18 cellular contexts compared by ENCODE assay signal in genomic region chr10:124605001-124605370, GRCh38.
DNase-seq lines count a peak whose midpoint lies in the region; TF ChIP-seq lines count a peak whose summit lies in the region.
"Had no signal": no experiment of that assay in that cellular context is flagged by ENCODE, and none has a peak within 500 bp of the region (broad histone marks: within the 10 kb centered on the region; RNA-seq: fewer than 3 reads in every experiment).

No MANE protein-coding gene starts in this region.

- H3K9me2 ChIP-seq in SU-DHL-6 (replicated peaks; ENCODE audit: insufficient read depth, low read length), result no peaks in the 10 kb centered on the region

- no peaks in the 10 kb centered on the region for H3K79me2 ChIP-seq in SU-DHL-6 (ENCODE audit: insufficient read depth, low read length)

- DNase-seq in Ammon's horn (ENCODE audit: low spot score) (peak; percentile 93), head of caudate nucleus (peak; percentile 70 to 95 (median 88)), posterior cingulate gyrus (peak; percentile 70 to 97 (median 80)), GM10266 (ENCODE audit: extremely low spot score) (no peak), DMS53 treated with DMSO at 0.1 percent for 48 hours (lab: John Stamatoyannopoulos, UW; ENCODE audit: unreplicated experiment) (no peak), SW480 (ENCODE audit: low spot score) (no peak), DMS153 (lab: John Stamatoyannopoulos, UW) (no peak)
- DNase-seq: ACHN; activated naive CD8-positive, alpha-beta T cell treated with anti-CD3 and anti-CD28 coated beads, Interleukin-2, amount 10 ng/mL, durations not matched to agents 7 days and 5 days; central memory CD4-positive, alpha-beta T cell; mammary epithelial cell; NCI-H774; Peyer's patch; SW 1271; WERI-Rb-1 had no signal

- H3K9ac ChIP-seq in SU-DHL-6 (ENCODE audit: low read length), result peak overlapping the region; percentile 85

- no peaks in the 10 kb centered on the region for H3K36me3 ChIP-seq in SU-DHL-6 (ENCODE audit: low read length)
- H3K36me3 ChIP-seq: Peyer's patch, WERI-Rb-1 had no signal

- peak overlapping the region; percentile 65 for H3K4me2 ChIP-seq in SU-DHL-6 (ENCODE audit: low read depth, low read length, poor library complexity, severe bottlenecking)

- H2AFZ ChIP-seq in SU-DHL-6 (ENCODE audit: low read depth, low read length, severe bottlenecking), result no peak overlapping the region

- H4K20me1 ChIP-seq in SU-DHL-6 (ENCODE audit: low read depth, low read length), result no peaks in the 10 kb centered on the region

- H3K4me3 ChIP-seq in SU-DHL-6 (ENCODE audit: insufficient read depth, low read length, poor library complexity, severe bottlenecking), result no peak overlapping the region
- H3K4me3 ChIP-seq: Peyer's patch, skin epidermis had no signal

- H3F3A ChIP-seq in SU-DHL-6 (ENCODE audit: insufficient read depth), result peaks cover 80% of the 10 kb centered on the region

- H3K27ac ChIP-seq in SU-DHL-6 (ENCODE audit: low read depth, low read length), result peak overlapping the region; percentile 99
- H3K27ac ChIP-seq: neutrophil, skin epidermis, WERI-Rb-1 had no signal

- no peaks in the 10 kb centered on the region for H3K27me3 ChIP-seq in SU-DHL-6 (ENCODE audit: low read length)
- H3K27me3 ChIP-seq: neutrophil, Peyer's patch had no signal

- no peaks in the 10 kb centered on the region for H3K9me3 ChIP-seq in SU-DHL-6 (ENCODE audit: insufficient read depth, low read length)
- H3K9me3 ChIP-seq: neutrophil, Peyer's patch had no signal

- no peak for TF ChIP-seq CTCF in SU-DHL-6 (IDR thresholded peaks at IDR 0.05; ENCODE audit: insufficient read depth, low read length, poor library complexity, severe bottlenecking)
- no peak for TF ChIP-seq CTCF in GM10266 (IDR thresholded peaks at IDR 0.05; ENCODE audit: control insufficient read depth, insufficient read depth, low read depth, missing control alignments)

- intact Hi-C loops in head of caudate nucleus (cut with DNase I) (no loop called here), posterior cingulate gyrus (cut with DNase I) (no loop called here)

Comparison
In these comparisons a context has a peak if more than half of its experiments do, and no peak if none do; other contexts are left out.
1. DNase-seq: peak in Ammon's horn (single experiment), head of caudate nucleus (42 of 42) and posterior cingulate gyrus (10 of 10); none in GM10266 (single experiment), DMS53 treated with DMSO at 0.1 percent for 48 hours (single experiment), SW480 (single experiment) and DMS153 (single experiment).